1 cellular context compared by ENCODE assay signal in the genomic region with DNA sequence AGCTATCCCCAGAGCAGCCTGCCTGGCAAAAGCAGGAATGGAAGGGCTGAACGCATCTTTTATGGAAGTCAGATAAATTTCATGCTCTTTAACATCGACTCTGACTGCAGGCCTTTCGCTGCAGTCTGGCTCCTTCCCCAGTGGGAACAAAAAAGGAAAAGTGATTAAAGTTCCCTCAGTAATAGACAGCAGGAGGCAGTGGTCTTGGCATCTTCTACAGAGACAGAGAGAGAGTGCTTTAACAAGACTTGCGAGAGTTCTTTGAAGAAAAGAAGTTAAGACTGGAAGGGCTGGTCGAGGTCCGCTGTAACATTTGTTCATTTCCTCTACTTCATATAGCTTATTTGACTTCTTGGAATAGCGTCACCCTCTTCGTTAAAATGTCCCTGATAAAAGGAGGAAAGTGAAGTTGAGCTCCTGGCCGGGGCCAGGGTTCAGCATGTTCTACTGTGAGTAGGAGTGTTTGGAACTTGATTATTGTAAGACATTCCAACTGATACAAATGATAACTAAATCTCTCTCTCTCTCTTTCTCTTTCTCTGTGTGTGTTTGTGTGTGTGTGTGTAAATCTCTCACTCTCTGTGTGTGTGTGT.
TF ChIP-seq lines count a peak whose summit lies in the region.

No MANE protein-coding gene starts in this region.

TF ChIP-seq in H1, 55 proteins besides CTCF, POLR2A, EP300 and RAD21 (continued from another document):
- TF ChIP-seq GABPA (IDR thresholded peaks at IDR 0.05; ENCODE audit: borderline replicate concordance, insufficient read depth, low read length) = no peak
- TF ChIP-seq, protein P1, sequence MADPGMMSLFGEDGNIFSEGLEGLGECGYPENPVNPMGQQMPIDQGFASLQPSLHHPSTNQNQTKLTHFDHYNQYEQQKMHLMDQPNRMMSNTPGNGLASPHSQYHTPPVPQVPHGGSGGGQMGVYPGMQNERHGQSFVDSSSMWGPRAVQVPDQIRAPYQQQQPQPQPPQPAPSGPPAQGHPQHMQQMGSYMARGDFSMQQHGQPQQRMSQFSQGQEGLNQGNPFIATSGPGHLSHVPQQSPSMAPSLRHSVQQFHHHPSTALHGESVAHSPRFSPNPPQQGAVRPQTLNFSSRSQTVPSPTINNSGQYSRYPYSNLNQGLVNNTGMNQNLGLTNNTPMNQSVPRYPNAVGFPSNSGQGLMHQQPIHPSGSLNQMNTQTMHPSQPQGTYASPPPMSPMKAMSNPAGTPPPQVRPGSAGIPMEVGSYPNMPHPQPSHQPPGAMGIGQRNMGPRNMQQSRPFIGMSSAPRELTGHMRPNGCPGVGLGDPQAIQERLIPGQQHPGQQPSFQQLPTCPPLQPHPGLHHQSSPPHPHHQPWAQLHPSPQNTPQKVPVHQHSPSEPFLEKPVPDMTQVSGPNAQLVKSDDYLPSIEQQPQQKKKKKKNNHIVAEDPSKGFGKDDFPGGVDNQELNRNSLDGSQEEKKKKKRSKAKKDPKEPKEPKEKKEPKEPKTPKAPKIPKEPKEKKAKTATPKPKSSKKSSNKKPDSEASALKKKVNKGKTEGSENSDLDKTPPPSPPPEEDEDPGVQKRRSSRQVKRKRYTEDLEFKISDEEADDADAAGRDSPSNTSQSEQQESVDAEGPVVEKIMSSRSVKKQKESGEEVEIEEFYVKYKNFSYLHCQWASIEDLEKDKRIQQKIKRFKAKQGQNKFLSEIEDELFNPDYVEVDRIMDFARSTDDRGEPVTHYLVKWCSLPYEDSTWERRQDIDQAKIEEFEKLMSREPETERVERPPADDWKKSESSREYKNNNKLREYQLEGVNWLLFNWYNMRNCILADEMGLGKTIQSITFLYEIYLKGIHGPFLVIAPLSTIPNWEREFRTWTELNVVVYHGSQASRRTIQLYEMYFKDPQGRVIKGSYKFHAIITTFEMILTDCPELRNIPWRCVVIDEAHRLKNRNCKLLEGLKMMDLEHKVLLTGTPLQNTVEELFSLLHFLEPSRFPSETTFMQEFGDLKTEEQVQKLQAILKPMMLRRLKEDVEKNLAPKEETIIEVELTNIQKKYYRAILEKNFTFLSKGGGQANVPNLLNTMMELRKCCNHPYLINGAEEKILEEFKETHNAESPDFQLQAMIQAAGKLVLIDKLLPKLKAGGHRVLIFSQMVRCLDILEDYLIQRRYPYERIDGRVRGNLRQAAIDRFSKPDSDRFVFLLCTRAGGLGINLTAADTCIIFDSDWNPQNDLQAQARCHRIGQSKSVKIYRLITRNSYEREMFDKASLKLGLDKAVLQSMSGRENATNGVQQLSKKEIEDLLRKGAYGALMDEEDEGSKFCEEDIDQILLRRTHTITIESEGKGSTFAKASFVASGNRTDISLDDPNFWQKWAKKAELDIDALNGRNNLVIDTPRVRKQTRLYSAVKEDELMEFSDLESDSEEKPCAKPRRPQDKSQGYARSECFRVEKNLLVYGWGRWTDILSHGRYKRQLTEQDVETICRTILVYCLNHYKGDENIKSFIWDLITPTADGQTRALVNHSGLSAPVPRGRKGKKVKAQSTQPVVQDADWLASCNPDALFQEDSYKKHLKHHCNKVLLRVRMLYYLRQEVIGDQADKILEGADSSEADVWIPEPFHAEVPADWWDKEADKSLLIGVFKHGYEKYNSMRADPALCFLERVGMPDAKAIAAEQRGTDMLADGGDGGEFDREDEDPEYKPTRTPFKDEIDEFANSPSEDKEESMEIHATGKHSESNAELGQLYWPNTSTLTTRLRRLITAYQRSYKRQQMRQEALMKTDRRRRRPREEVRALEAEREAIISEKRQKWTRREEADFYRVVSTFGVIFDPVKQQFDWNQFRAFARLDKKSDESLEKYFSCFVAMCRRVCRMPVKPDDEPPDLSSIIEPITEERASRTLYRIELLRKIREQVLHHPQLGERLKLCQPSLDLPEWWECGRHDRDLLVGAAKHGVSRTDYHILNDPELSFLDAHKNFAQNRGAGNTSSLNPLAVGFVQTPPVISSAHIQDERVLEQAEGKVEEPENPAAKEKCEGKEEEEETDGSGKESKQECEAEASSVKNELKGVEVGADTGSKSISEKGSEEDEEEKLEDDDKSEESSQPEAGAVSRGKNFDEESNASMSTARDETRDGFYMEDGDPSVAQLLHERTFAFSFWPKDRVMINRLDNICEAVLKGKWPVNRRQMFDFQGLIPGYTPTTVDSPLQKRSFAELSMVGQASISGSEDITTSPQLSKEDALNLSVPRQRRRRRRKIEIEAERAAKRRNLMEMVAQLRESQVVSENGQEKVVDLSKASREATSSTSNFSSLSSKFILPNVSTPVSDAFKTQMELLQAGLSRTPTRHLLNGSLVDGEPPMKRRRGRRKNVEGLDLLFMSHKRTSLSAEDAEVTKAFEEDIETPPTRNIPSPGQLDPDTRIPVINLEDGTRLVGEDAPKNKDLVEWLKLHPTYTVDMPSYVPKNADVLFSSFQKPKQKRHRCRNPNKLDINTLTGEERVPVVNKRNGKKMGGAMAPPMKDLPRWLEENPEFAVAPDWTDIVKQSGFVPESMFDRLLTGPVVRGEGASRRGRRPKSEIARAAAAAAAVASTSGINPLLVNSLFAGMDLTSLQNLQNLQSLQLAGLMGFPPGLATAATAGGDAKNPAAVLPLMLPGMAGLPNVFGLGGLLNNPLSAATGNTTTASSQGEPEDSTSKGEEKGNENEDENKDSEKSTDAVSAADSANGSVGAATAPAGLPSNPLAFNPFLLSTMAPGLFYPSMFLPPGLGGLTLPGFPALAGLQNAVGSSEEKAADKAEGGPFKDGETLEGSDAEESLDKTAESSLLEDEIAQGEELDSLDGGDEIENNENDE (IDR thresholded peaks at IDR 0.05; ENCODE audit: insufficient replicate concordance, low read length) = no peak
- TF ChIP-seq EZH2 (IDR thresholded peaks at IDR 0.05; ENCODE audit: low read depth, low read length, severe bottlenecking) = no peak
- no peak for TF ChIP-seq SUZ12 (IDR thresholded peaks at IDR 0.05; ENCODE audit: low read length)
- TF ChIP-seq HDAC6 (IDR thresholded peaks at IDR 0.05; ENCODE audit: low read depth, low read length) = no peak
- no peak for TF ChIP-seq SP2 (IDR thresholded peaks at IDR 0.05; ENCODE audit: low read length)
- TF ChIP-seq ATF3 (IDR thresholded peaks at IDR 0.05; ENCODE audit: insufficient read depth, low read depth, low read length) = no peak
- no peak for TF ChIP-seq SIN3A (conservative IDR thresholded peaks at IDR 0.05 in 1 of 2, IDR thresholded peaks at IDR 0.05 in 1 of 2; ENCODE audit: low read depth in 1 of 2, low read length in 2 of 2)
- TF ChIP-seq TBP (IDR thresholded peaks at IDR 0.05; ENCODE audit: low read depth, low read length) = no peak
- no peak for TF ChIP-seq CHD2 (IDR thresholded peaks at IDR 0.05; ENCODE audit: low read length)
- no peak for TF ChIP-seq JUN (IDR thresholded peaks at IDR 0.05; ENCODE audit: low read depth, low read length)
TF ChIP-seq in H1: peak in this region for 0.
